In genomic region chr4:145618912-145619638, GRCh38 we compare ENCODE assay signal across 8 cellular contexts. TPM values are rescaled to one million over a fixed set of nuclear protein-coding genes. Genes with fewer than 3 reads are reported as not detected.
A peak's percentile ranks its signal among the peaks of the same experiment; 100 is the strongest.
DNase-seq lines count a peak whose midpoint lies in the region; ATAC-seq and TF ChIP-seq lines count a peak whose summit lies in the region.

TSS of gene MMAA (plus strand) at chr4:145619385. CDS start at chr4:145639140, 19,755 bp downstream.

- POLR2A ChIA-PET in GM10248 (lab: Yijun Ruan, JAX) = interaction anchor here (0.6 kb wide), 1 partner anchor 412 kb away, joined by 4 read pairs; no protein-coding TSS in a partner anchor

- peak; percentile 91 for TF ChIP-seq POLR2A in ovary (IDR thresholded peaks at IDR 0.05)

- peak; percentile 41 for TF ChIP-seq CTCF in GM10248 (IDR thresholded peaks at IDR 0.05; ENCODE audit: control extremely low read depth, extremely low read depth, low read depth, missing control alignments)
- TF ChIP-seq CTCF in HFF-Myc (IDR thresholded peaks at IDR 0.05; ENCODE audit: low read depth, low read length, missing control alignments) = peak; percentile 76
- peak; percentile 75 to 90 (median 78) for TF ChIP-seq CTCF in ovary (IDR thresholded peaks at IDR 0.05)
- TF ChIP-seq CTCF in tibial artery (IDR thresholded peaks at IDR 0.05) = peak; percentile 50 to 53

- H3K9me3 ChIP-seq in ovary = no peaks in the 10 kb centered on the region
- no peaks in the 10 kb centered on the region for H3K9me3 ChIP-seq in tibial artery

- peaks cover 6% of the 10 kb centered on the region for H3K36me3 Mint-ChIP-seq in activated naive CD8-positive, alpha-beta T cell

- H3K4me1 ChIP-seq in ovary (ENCODE audit: insufficient read depth) = peaks cover 3% of the 10 kb centered on the region
- peaks cover 0 to 34% (median 6%) of the 10 kb centered on the region in 4 donors for H3K4me1 ChIP-seq in tibial artery

- no peaks in the 10 kb centered on the region for H3K9me3 Mint-ChIP-seq in activated naive CD8-positive, alpha-beta T cell (ENCODE audit: low read depth)

- no peaks in the 10 kb centered on the region for H3K27me3 ChIP-seq in ovary
- H3K27me3 ChIP-seq in tibial artery = no peaks in the 10 kb centered on the region

- CTCF ChIA-PET in GM10248 (lab: Yijun Ruan, JAX) = interaction anchor here (0.8 to 3.8 kb wide), 9 partner anchors 9 to 654 kb away, joined by 3 to 24 read pairs (median 4); no protein-coding TSS in a partner anchor

- no peak for TF ChIP-seq EP300 in ovary (IDR thresholded peaks at IDR 0.05)

- 1% methylated on average over 57 to 69 of the region's 69 CpGs for WGBS in ovary, 3 donors

- H3K4me3 ChIP-seq in HFF-Myc (replicated peaks; ENCODE audit: low read depth, low read length) (peak within 1 kb of the TSS; percentile 86), ovary (peak within 1 kb of the TSS; percentile 80), tibial artery (peak within 1 kb of the TSS; percentile 71 to 76)

- intact Hi-C loops in head of caudate nucleus (cut with DNase I) (loop anchor here (5.0 to 10.0 kb wide), 2 partner anchors 116 to 442 kb away; no protein-coding TSS in a partner anchor), ovary (cut with DNase I) (loop anchor here in 2 of 4 donors (5.0 kb wide), 3 partner anchors 113 to 318 kb away; partner anchors contain the start of genes SMAD1 (in 1 of the 2) and ZNF827 (in 1 of the 2)), tibial artery (cut with DNase I; ENCODE audit: low total_unique reads) (loop anchor here (2.0 to 10.0 kb wide), 5 partner anchors 116 to 556 kb away; partner anchors contain the start of genes LSM6, OTUD4, SMAD1 and ZNF827)

- peak within 1 kb of the TSS; percentile 98 for H3K4me3 Mint-ChIP-seq in activated naive CD8-positive, alpha-beta T cell

- DNase-seq in GM10248 (ENCODE audit: extremely low spot score) (peak; percentile 97), HFF-Myc (ENCODE audit: extremely low read depth, low read depth) (peak; percentile 76), MV-4-11 (lab: John Stamatoyannopoulos, UW) (peak; percentile 82), head of caudate nucleus (peak; percentile 81 to 98 (median 95)), ovary (peak; percentile 95 to 97 (median 97)), tibial artery (peak; percentile 93 to 97)

- peak within 1 kb of the TSS; percentile 64 to 91 for H3K27ac ChIP-seq in ovary
- H3K27ac ChIP-seq in tibial artery = peak within 1 kb of the TSS; percentile 93 to 94

- peak; percentile 98 for ATAC-seq in SK-N-SH treated with all-trans-retinoic acid at 6 μM for 48 hours

- no peaks in the 10 kb centered on the region for H3K27me3 Mint-ChIP-seq in activated naive CD8-positive, alpha-beta T cell

- peak within 1 kb of the TSS; percentile 99 for H3K27ac Mint-ChIP-seq in activated naive CD8-positive, alpha-beta T cell

- H3K36me3 ChIP-seq in ovary (no peaks in the 10 kb centered on the region), tibial artery (no peaks in the 10 kb centered on the region)

- peaks cover 43% of the 10 kb centered on the region for H3K4me1 Mint-ChIP-seq in activated naive CD8-positive, alpha-beta T cell (ENCODE audit: low read depth)

TF ChIP-seq in SK-N-SH treated with all-trans-retinoic acid at 6 μM for 48 hours, 23 proteins besides CTCF, POLR2A, EP300 and RAD21:
- TF ChIP-seq SNAI2 (CRISPR knock-in tag; IDR thresholded peaks at IDR 0.05) (no peak), TSHZ2 (CRISPR knock-in tag; IDR thresholded peaks at IDR 0.05) (peak; percentile 77), ZFP3 (CRISPR knock-in tag; IDR thresholded peaks at IDR 0.05) (0 out of 2 replicates have a peak, but pooled peaks have one; percentile 18), ZNF565 (CRISPR knock-in tag; conservative IDR thresholded peaks at IDR 0.05; ENCODE audit: low read depth) (no peak), POU6F1 (CRISPR knock-in tag; IDR thresholded peaks at IDR 0.05; ENCODE audit: borderline replicate concordance, low read depth) (peak; percentile 18; the same call in 1 of the 2 replicates), PATZ1 (CRISPR knock-in tag; IDR thresholded peaks at IDR 0.05; ENCODE audit: borderline replicate concordance) (peak; percentile 58; the same call in 1 of the 2 replicates), ZNF70 (CRISPR knock-in tag; IDR thresholded peaks at IDR 0.05) (0 out of 2 replicates have a peak, but pooled peaks have one; percentile 15)

RNA-seq across cellular contexts. Expression of gene MMAA, which starts in this region (rescaled TPM):
- total RNA-seq in ovary = 1 to 10 TPM; 2.1 to 8.6 (median 6.2) TPM
- 1 to 10 TPM; 2.4 to 8.9 TPM for polyA plus RNA-seq in ovary

Comparison
In these comparisons a context has a peak if more than half of its experiments do, and no peak if none do; other contexts are left out.
1. Peak in every context shown above with its lines: DNase-seq, ATAC-seq, H3K4me3 ChIP-seq and H3K27ac ChIP-seq.